In the genomic region with DNA sequence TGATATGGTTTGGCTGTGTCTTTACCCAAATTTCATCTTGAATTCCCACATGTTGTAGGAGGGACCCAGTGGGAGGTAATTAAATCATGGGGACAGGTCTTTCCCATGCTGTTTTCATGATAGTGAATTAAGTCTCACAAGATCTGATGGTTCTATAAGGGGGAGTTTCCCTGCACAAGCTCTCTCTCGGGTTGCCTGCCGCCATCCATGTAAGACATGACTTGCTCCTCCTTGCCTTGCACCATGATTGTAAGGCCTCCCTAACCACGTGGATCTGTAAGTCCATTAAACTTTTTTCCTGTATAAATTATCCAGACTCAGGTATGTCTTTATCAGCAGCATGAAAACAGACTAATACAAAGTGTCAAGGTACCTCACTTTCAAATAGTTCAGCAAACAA, we compare ENCODE assay signal across 2 cellular contexts.
A peak's percentile ranks its signal among the peaks of the same experiment; 100 is the strongest.
TF ChIP-seq lines count a peak whose summit lies in the region.

No MANE protein-coding gene starts in this region.

TF ChIP-seq in K562, 482 proteins besides CTCF, POLR2A, EP300 and RAD21:
- TF ChIP-seq TRIM28 (IDR thresholded peaks at IDR 0.05) (0 out of 2 replicates have a peak, but pooled peaks have one; percentile 25), ZNF431 (CRISPR knock-in tag; IDR thresholded peaks at IDR 0.05) (peak; percentile 98), CBX3 (IDR thresholded peaks at IDR 0.05; ENCODE audit: borderline replicate concordance in 1 of 2, low read length in 2 of 2) (peak in 1 of 2 experiments; percentile 39; a peak in 1 of 3 replicates)
- TF ChIP-seq, protein P1, sequence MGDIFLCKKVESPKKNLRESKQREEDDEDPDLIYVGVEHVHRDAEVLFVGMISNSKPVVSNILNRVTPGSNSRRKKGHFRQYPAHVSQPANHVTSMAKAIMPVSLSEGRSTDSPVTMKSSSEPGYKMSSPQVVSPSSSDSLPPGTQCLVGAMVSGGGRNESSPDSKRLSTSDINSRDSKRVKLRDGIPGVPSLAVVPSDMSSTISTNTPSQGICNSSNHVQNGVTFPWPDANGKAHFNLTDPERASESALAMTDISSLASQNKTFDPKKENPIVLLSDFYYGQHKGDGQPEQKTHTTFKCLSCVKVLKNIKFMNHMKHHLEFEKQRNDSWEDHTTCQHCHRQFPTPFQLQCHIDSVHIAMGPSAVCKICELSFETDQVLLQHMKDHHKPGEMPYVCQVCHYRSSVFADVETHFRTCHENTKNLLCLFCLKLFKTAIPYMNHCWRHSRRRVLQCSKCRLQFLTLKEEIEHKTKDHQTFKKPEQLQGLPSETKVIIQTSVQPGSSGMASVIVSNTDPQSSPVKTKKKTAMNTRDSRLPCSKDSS (IDR thresholded peaks at IDR 0.05; ENCODE audit: low read depth, partially characterized antibody), result peak; percentile 55

TF ChIP-seq in HepG2, 621 proteins besides CTCF, POLR2A, EP300 and RAD21:
- 0 out of 2 replicates have a peak, but pooled peaks have one; percentile 41 for TF ChIP-seq ZNF431 (CRISPR knock-in tag; IDR thresholded peaks at IDR 0.05; ENCODE audit: borderline replicate concordance, low read depth)
TF ChIP-seq in HepG2: peak in this region for 1; not testable (repeated sequence) for 620.
